ENCODE assay signal across 8 cellular contexts in the genomic region with DNA sequence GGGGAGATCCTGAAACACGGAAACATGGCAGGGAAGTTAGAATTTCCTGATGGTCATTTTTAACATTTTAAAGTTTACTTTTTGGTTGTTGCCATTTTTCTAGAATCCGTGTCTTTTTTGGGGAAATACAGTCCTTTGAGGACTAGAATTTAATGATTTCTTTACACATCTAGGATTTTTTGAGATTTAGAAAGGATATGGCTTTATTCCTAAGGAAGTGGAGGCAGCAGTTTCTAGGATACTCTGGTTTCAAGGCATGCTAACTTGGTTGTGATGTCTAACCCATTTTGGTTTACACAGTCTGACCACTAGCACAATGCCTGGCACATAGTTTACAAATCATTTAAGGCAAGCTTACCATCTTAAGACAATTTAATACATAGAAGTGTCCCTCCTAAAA. TPM values are rescaled to one million over a fixed set of nuclear protein-coding genes. Genes with fewer than 3 reads are reported as not detected.
DNase-seq lines count a peak whose midpoint lies in the region; FAIRE-seq and TF ChIP-seq lines count a peak whose summit lies in the region.

No MANE protein-coding gene starts in this region.

- peaks cover 82% of the 10 kb centered on the region for H3K79me2 ChIP-seq in astrocyte (ENCODE audit: insufficient read depth, low read length)

- WGBS in liver: 5% methylated on average over 2 of the region's 2 CpGs

- H3K9me3 Mint-ChIP-seq in activated naive CD4-positive, alpha-beta T cell treated with anti-CD3 and anti-CD28 coated beads, Interleukin-2, amount 10 ng/mL, durations not matched to agents 7 days and 5 days: no peaks in the 10 kb centered on the region
- H3K9me3 Mint-ChIP-seq in astrocyte (ENCODE audit: unreplicated experiment): no peaks in the 10 kb centered on the region

- H3K27ac Mint-ChIP-seq in activated naive CD4-positive, alpha-beta T cell treated with anti-CD3 and anti-CD28 coated beads, Interleukin-2, amount 10 ng/mL, durations not matched to agents 7 days and 5 days: peak overlapping the region; percentile 100
- peak overlapping the region; percentile 75 for H3K27ac Mint-ChIP-seq in astrocyte (ENCODE audit: unreplicated experiment)

- H3K27me3 Mint-ChIP-seq in activated naive CD4-positive, alpha-beta T cell treated with anti-CD3 and anti-CD28 coated beads, Interleukin-2, amount 10 ng/mL, durations not matched to agents 7 days and 5 days: no peaks in the 10 kb centered on the region
- no peaks in the 10 kb centered on the region for H3K27me3 Mint-ChIP-seq in astrocyte (ENCODE audit: low read depth, unreplicated experiment)

- H3K4me2 ChIP-seq in astrocyte (ENCODE audit: low read length): peak overlapping the region; percentile 89

- H3K27me3 ChIP-seq in astrocyte (ENCODE audit: insufficient read depth, low read length) (no peaks in the 10 kb centered on the region), liver (ENCODE audit: control insufficient read depth in 4 of 4, insufficient read depth in 4 of 4, low read length in 3 of 4) (no peaks in the 10 kb centered on the region), tibial artery (no peaks in the 10 kb centered on the region)

- H3K4me1 ChIP-seq in astrocyte (ENCODE audit: insufficient read depth, low read length) (peaks cover 40% of the 10 kb centered on the region), liver (ENCODE audit: control insufficient read depth in 4 of 4, insufficient read depth in 4 of 4, low read length in 3 of 4) (peaks cover 9 to 30% (median 24%) of the 10 kb centered on the region in 4 donors), tibial artery (peaks cover 0 to 68% (median 42%) of the 10 kb centered on the region in 4 donors)

- no peak for TF ChIP-seq RAD21 in liver (IDR thresholded peaks at IDR 0.05)

- H3K9me3 ChIP-seq in astrocyte (ENCODE audit: insufficient read depth, low read depth, low read length): no peaks in the 10 kb centered on the region
- H3K9me3 ChIP-seq in liver (ENCODE audit: control insufficient read depth in 4 of 4, low read length in 3 of 4): no peaks in the 10 kb centered on the region
- H3K9me3 ChIP-seq in tibial artery: no peaks in the 10 kb centered on the region

- H4K20me1 ChIP-seq in astrocyte (ENCODE audit: insufficient read depth, low read length): peaks cover 57% of the 10 kb centered on the region

- H3K9ac ChIP-seq in astrocyte (ENCODE audit: low read length) (peak overlapping the region; percentile 75), liver (ENCODE audit: low read depth in 1 of 2, low read length in 2 of 2) (peak overlapping the region in 1 of 2 donors; percentile 42)

- no peak overlapping the region for H2AFZ ChIP-seq in astrocyte (ENCODE audit: low read depth, low read length)

- TF ChIP-seq CTCF in astrocyte (IDR thresholded peaks at IDR 0.05; ENCODE audit: insufficient read depth, low read depth, low read length): no peak
- TF ChIP-seq CTCF in liver (IDR thresholded peaks at IDR 0.05; ENCODE audit: low read depth, low read length, missing input control): no peak
- TF ChIP-seq CTCF in tibial artery (IDR thresholded peaks at IDR 0.05): no peak

- peaks cover 65% of the 10 kb centered on the region for H3K4me1 Mint-ChIP-seq in activated naive CD4-positive, alpha-beta T cell treated with anti-CD3 and anti-CD28 coated beads, Interleukin-2, amount 10 ng/mL, durations not matched to agents 7 days and 5 days
- H3K4me1 Mint-ChIP-seq in astrocyte (ENCODE audit: low read depth, unreplicated experiment): peaks cover 30% of the 10 kb centered on the region

- no peak for DNase-seq in activated naive CD4-positive, alpha-beta T cell treated with anti-CD3 and anti-CD28 coated beads, Interleukin-2, amount 10 ng/mL, durations not matched to agents 7 days and 5 days
- no peak for DNase-seq in activated naive CD4-positive, alpha-beta T cell treated with Interleukin-2 at 50 U/mL for 16 hours
- DNase-seq in astrocyte (ENCODE audit: low read depth) (no peak), tibial artery (no peak), amygdala (lab: John Stamatoyannopoulos, UW) (no peak), mucosa of gallbladder (ENCODE audit: low spot score) (no peak), HT-29 (ENCODE audit: low spot score) (no peak)

- H3K36me3 Mint-ChIP-seq in activated naive CD4-positive, alpha-beta T cell treated with anti-CD3 and anti-CD28 coated beads, Interleukin-2, amount 10 ng/mL, durations not matched to agents 7 days and 5 days: peaks cover 38% of the 10 kb centered on the region
- peaks cover 6% of the 10 kb centered on the region for H3K36me3 Mint-ChIP-seq in astrocyte (ENCODE audit: low read depth, unreplicated experiment)

- CTCF ChIA-PET in activated naive CD4-positive, alpha-beta T cell treated with anti-CD3 and anti-CD28 coated beads, Interleukin-2, amount 10 ng/mL, durations not matched to agents 7 days and 5 days (lab: Charles Lee): interaction anchor here (1.1 to 1.2 kb wide), 2 partner anchors 14 to 37 kb away, joined by 3 read pairs; no protein-coding TSS in a partner anchor

- no peak for FAIRE-seq in astrocyte (lab: Jason Lieb, UNC)

- H3K4me3 Mint-ChIP-seq in activated naive CD4-positive, alpha-beta T cell treated with anti-CD3 and anti-CD28 coated beads, Interleukin-2, amount 10 ng/mL, durations not matched to agents 7 days and 5 days: peak overlapping the region; percentile 99
- H3K4me3 Mint-ChIP-seq in astrocyte (ENCODE audit: unreplicated experiment): peak overlapping the region; percentile 93

- intact Hi-C loops in tibial artery (cut with DNase I; ENCODE audit: low total_unique reads): no loop called here

- H3K27ac ChIP-seq in astrocyte (ENCODE audit: low read depth, low read length): peak overlapping the region; percentile 53
- peak overlapping the region; percentile 97 to 99 for H3K27ac ChIP-seq in liver (ENCODE audit: low read depth in 1 of 2, low read length in 2 of 2)
- peak overlapping the region; percentile 100 for H3K27ac ChIP-seq in tibial artery

- H3K36me3 ChIP-seq in astrocyte (ENCODE audit: insufficient read depth, low read length): peaks cover 3% of the 10 kb centered on the region
- peaks cover 0 to 1% (median under 1%) of the 10 kb centered on the region in 4 donors for H3K36me3 ChIP-seq in liver (ENCODE audit: control insufficient read depth in 4 of 4, insufficient read depth in 3 of 4, low read depth in 1 of 4, low read length in 3 of 4)
- H3K36me3 ChIP-seq in tibial artery: no peaks in the 10 kb centered on the region

- H3K4me3 ChIP-seq in astrocyte (ENCODE audit: insufficient read depth, low read depth, low read length) (peak overlapping the region; percentile 80), liver (ENCODE audit: low read depth in 1 of 3, low read length in 3 of 3) (peak overlapping the region; percentile 67 to 100 (median 81)), tibial artery (peak overlapping the region; percentile 100)

TF ChIP-seq in liver, 16 proteins besides CTCF, POLR2A, EP300 and RAD21:
- TF ChIP-seq NR2F2 (IDR thresholded peaks at IDR 0.05): no peak
- TF ChIP-seq, protein P1, sequence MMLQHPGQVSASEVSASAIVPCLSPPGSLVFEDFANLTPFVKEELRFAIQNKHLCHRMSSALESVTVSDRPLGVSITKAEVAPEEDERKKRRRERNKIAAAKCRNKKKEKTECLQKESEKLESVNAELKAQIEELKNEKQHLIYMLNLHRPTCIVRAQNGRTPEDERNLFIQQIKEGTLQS (IDR thresholded peaks at IDR 0.05): no peak
- TF ChIP-seq, protein P2, sequence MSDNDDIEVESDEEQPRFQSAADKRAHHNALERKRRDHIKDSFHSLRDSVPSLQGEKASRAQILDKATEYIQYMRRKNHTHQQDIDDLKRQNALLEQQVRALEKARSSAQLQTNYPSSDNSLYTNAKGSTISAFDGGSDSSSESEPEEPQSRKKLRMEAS (IDR thresholded peaks at IDR 0.05): no peak

RNA-seq across cellular contexts. Expression of gene ZBTB2, which starts 1.1 kb away (rescaled TPM):
- total RNA-seq in astrocyte: 19.3 and 20.8 TPM in 2 replicates
- total RNA-seq in liver: 1 to 10 TPM; 2.5 to 4.2 TPM
- polyA plus RNA-seq in liver: 1 to 10 TPM; 2.9 to 3.2 TPM
- 9.1 TPM for total RNA-seq in mucosa of gallbladder
- 20.3 TPM in 2 replicates for total RNA-seq in HT-29 (2014; rRNA removed; shearing (Covaris generic))

RNA-seq across cellular contexts. Expression of gene RMND1, which starts 59.5 kb away (rescaled TPM):
- 22.7 and 25.9 TPM in 2 replicates for total RNA-seq in astrocyte
- 10 to 100 TPM; 21.6 to 22.6 TPM for total RNA-seq in liver
- 10 to 100 TPM; 13.2 to 14.6 TPM for polyA plus RNA-seq in liver
- total RNA-seq in mucosa of gallbladder: 16.0 TPM
- total RNA-seq in HT-29 (2014; rRNA removed; shearing (Covaris generic)): 9.6 and 11.2 TPM in 2 replicates
